11 cellular contexts compared by ENCODE assay signal in genomic region chr10:22609719-22610118, GRCh38.
DNase-seq lines count a peak whose midpoint lies in the region; ATAC-seq and TF ChIP-seq lines count a peak whose summit lies in the region.
"Had no signal": no experiment of that assay in that cellular context is flagged by ENCODE, and none has a peak within 500 bp of the region (broad histone marks: within the 10 kb centered on the region; RNA-seq: fewer than 3 reads in every experiment).

No MANE protein-coding gene starts in this region.

- RAD21 ChIA-PET in HCT116 (lab: Charles Lee; ENCODE audit: low non-redundant PET in 1 of 2, low total read pairs in 2 of 2, uncharacterized antibody in 2 of 2, unreplicated experiment in 2 of 2): no interaction called here

- H3K27ac ChIP-seq in HCT116 (ENCODE audit: low read depth, low read length) (no peak overlapping the region), spleen (peak overlapping the region; percentile 23 to 92 (median 78))
- H3K27ac ChIP-seq: gastroesophageal sphincter, pancreas, thoracic aorta had no signal

- ATAC-seq in HCT116: peak; percentile 66
- no peak for ATAC-seq in activated naive CD8-positive, alpha-beta T cell treated with anti-CD3 and anti-CD28 coated beads, Interleukin-2, amount 50 U/mL, for 24 hours
- ATAC-seq: gastroesophageal sphincter, pancreas had no signal

- H3K4me3 ChIP-seq in HCT116 (replicated peaks in 1 of 2; ENCODE audit: low read depth in 1 of 2, low read length in 2 of 2) (no peak overlapping the region), spleen (no peak overlapping the region)
- H3K4me3 ChIP-seq: gastroesophageal sphincter, pancreas, thoracic aorta had no signal

- H3K9me2 ChIP-seq in HCT116 (ENCODE audit: insufficient read depth): no peaks in the 10 kb centered on the region

- peaks cover 88% of the 10 kb centered on the region for H3K79me2 ChIP-seq in HCT116 (ENCODE audit: insufficient read depth, low read length)

- no peaks in the 10 kb centered on the region for H3K9me3 ChIP-seq in HCT116 (ENCODE audit: control insufficient read depth in 1 of 2, insufficient read depth in 1 of 2, low read depth in 1 of 2, low read length in 2 of 2)
- H3K9me3 ChIP-seq in spleen: no peaks in the 10 kb centered on the region
- H3K9me3 ChIP-seq: gastroesophageal sphincter, pancreas, thoracic aorta had no signal

- peaks cover 2 to 15% of the 10 kb centered on the region in 2 experiments; a peak in 2 of 4 replicates for H3K36me3 ChIP-seq in HCT116 (ENCODE audit: control insufficient read depth in 1 of 2, insufficient read depth in 2 of 2, low read length in 2 of 2)
- peaks cover 0 to 54% (median 12%) of the 10 kb centered on the region in 6 donors for H3K36me3 ChIP-seq in spleen
- H3K36me3 ChIP-seq: pancreas had no signal

- TF ChIP-seq POLR2A in HCT116 (IDR thresholded peaks at IDR 0.05; ENCODE audit: borderline replicate concordance, extremely low read depth, insufficient read depth, insufficient read length) (no peak), spleen (IDR thresholded peaks at IDR 0.05) (no peak)

- TF ChIP-seq CTCF in HCT116 (IDR thresholded peaks at IDR 0.05 in 2 of 3, conservative IDR thresholded peaks at IDR 0.05 in 1 of 3; ENCODE audit: borderline replicate concordance in 1 of 3, insufficient read depth in 1 of 3, low read depth in 2 of 3, low read length in 2 of 3) (0 out of 6 replicates have a peak, but pooled peaks of 2 of the 3 experiments have one; percentile 6 to 13), spleen (IDR thresholded peaks at IDR 0.05 in 8 of 11, conservative IDR thresholded peaks at IDR 0.05 in 3 of 11) (no peak)

- peaks cover 3% of the 10 kb centered on the region for H3K9me3 Mint-ChIP-seq in activated CD4-positive, alpha-beta T cell treated with anti-CD3 and anti-CD28 coated beads, Interleukin-2, amount 10 ng/mL, durations not matched to agents 7 days and 5 days
- peaks cover 4% of the 10 kb centered on the region for H3K9me3 Mint-ChIP-seq in activated naive CD8-positive, alpha-beta T cell treated with anti-CD3 and anti-CD28 coated beads, Interleukin-2, amount 50 U/mL, for 24 hours

- CTCF ChIA-PET in activated CD4-positive, alpha-beta T cell treated with anti-CD3 and anti-CD28 coated beads, Interleukin-2, amount 10 ng/mL, durations not matched to agents 7 days and 5 days (lab: Charles Lee): interaction anchor here (1.5 to 2.2 kb wide), 3 partner anchors 9 to 36 kb away, joined by 3 to 8 read pairs (median 5); no protein-coding TSS in a partner anchor
- CTCF ChIA-PET in HCT116 (lab: Charles Lee): interaction anchor here (1.5 kb wide), 1 partner anchor 10 kb away, joined by 3 read pairs; no protein-coding TSS in a partner anchor

- peak overlapping the region; percentile 88 for H3K27ac Mint-ChIP-seq in activated CD4-positive, alpha-beta T cell treated with anti-CD3 and anti-CD28 coated beads, Interleukin-2, amount 10 ng/mL, durations not matched to agents 7 days and 5 days
- H3K27ac Mint-ChIP-seq in activated naive CD8-positive, alpha-beta T cell treated with anti-CD3 and anti-CD28 coated beads, Interleukin-2, amount 50 U/mL, for 24 hours: peak overlapping the region; percentile 82

- H3K4me1 Mint-ChIP-seq in activated CD4-positive, alpha-beta T cell treated with anti-CD3 and anti-CD28 coated beads, Interleukin-2, amount 10 ng/mL, durations not matched to agents 7 days and 5 days: peaks cover 86% of the 10 kb centered on the region
- H3K4me1 Mint-ChIP-seq in activated naive CD8-positive, alpha-beta T cell treated with anti-CD3 and anti-CD28 coated beads, Interleukin-2, amount 50 U/mL, for 24 hours: peaks cover 94% of the 10 kb centered on the region

- H3K27me3 ChIP-seq in HCT116 (ENCODE audit: insufficient read depth, low read length) (no peaks in the 10 kb centered on the region), spleen (replicated peaks in 1 of 7) (no peaks in the 10 kb centered on the region)
- H3K27me3 ChIP-seq: gastroesophageal sphincter, pancreas had no signal

- intact Hi-C loops in HCT116 (cut with micrococcal nuclease) (no loop called here), spleen (cut with DNase I; ENCODE audit: low total_unique reads) (no loop called here)

- H3K4me1 ChIP-seq in HCT116 (ENCODE audit: control insufficient read depth in 1 of 2, insufficient read depth in 2 of 2, low read length in 2 of 2): peaks cover 2 to 11% of the 10 kb centered on the region in 2 experiments
- H3K4me1 ChIP-seq in spleen: peaks cover 50 to 100% (median 100%) of the 10 kb centered on the region in 6 donors
- H3K4me1 ChIP-seq: pancreas had no signal

- DNase-seq in activated CD4-positive, alpha-beta T cell treated with anti-CD3 and anti-CD28 coated beads, Interleukin-2, amount 10 ng/mL, durations not matched to agents 7 days and 5 days: no peak
- no peak for DNase-seq in activated CD4-positive, alpha-beta T cell treated with anti-CD3 and anti-CD28 coated beads, Interleukin-2, amount 50 U/mL, for 48 hours
- no peak for DNase-seq in HCT116 (ENCODE audit: low read depth, low spot score)
- no peak for DNase-seq in activated naive CD8-positive, alpha-beta T cell treated with anti-CD3 and anti-CD28 coated beads, Interleukin-2, amount 50 U/mL, for 24 hours
- no peak for DNase-seq in spleen
- DNase-seq in activated effector memory CD4-positive, alpha-beta T cell treated with Interleukin-2 at 50 U/mL for 16 hours: no peak
- no peak for DNase-seq in germinal center (ENCODE audit: low spot score)
- no peak for DNase-seq in ecto neural progenitor cell (ENCODE audit: low spot score)
- DNase-seq: pancreas had no signal

- peaks cover 65% of the 10 kb centered on the region for H3K36me3 Mint-ChIP-seq in activated CD4-positive, alpha-beta T cell treated with anti-CD3 and anti-CD28 coated beads, Interleukin-2, amount 10 ng/mL, durations not matched to agents 7 days and 5 days (ENCODE audit: low read depth)
- peaks cover 50% of the 10 kb centered on the region for H3K36me3 Mint-ChIP-seq in activated naive CD8-positive, alpha-beta T cell treated with anti-CD3 and anti-CD28 coated beads, Interleukin-2, amount 50 U/mL, for 24 hours (ENCODE audit: low read depth)

- no peaks in the 10 kb centered on the region for H3K27me3 Mint-ChIP-seq in activated CD4-positive, alpha-beta T cell treated with anti-CD3 and anti-CD28 coated beads, Interleukin-2, amount 10 ng/mL, durations not matched to agents 7 days and 5 days
- H3K27me3 Mint-ChIP-seq in activated naive CD8-positive, alpha-beta T cell treated with anti-CD3 and anti-CD28 coated beads, Interleukin-2, amount 50 U/mL, for 24 hours: no peaks in the 10 kb centered on the region

- no TSS peak for BruUV-seq in HCT116 (replicated peaks; lab: Mats Ljungman, UMichigan)

- no peaks in the 10 kb centered on the region for H4K20me1 ChIP-seq in HCT116 (ENCODE audit: insufficient read depth)

- H3K4me3 Mint-ChIP-seq in activated CD4-positive, alpha-beta T cell treated with anti-CD3 and anti-CD28 coated beads, Interleukin-2, amount 10 ng/mL, durations not matched to agents 7 days and 5 days: no peak overlapping the region
- no peak overlapping the region for H3K4me3 Mint-ChIP-seq in activated naive CD8-positive, alpha-beta T cell treated with anti-CD3 and anti-CD28 coated beads, Interleukin-2, amount 50 U/mL, for 24 hours

- WGBS in spleen, 5 donors: 63 to 80% (median 72%) methylated on average over 3 of the region's 3 CpGs

- H3K4me2 ChIP-seq in HCT116 (ENCODE audit: low read length): no peak overlapping the region

- POLR2A ChIA-PET in activated CD4-positive, alpha-beta T cell treated with anti-CD3 and anti-CD28 coated beads, Interleukin-2, amount 10 ng/mL, durations not matched to agents 7 days and 5 days (lab: Charles Lee): no interaction called here
- POLR2A ChIA-PET in HCT116 (lab: Charles Lee): no interaction called here

- no peak overlapping the region for H3K9ac ChIP-seq in HCT116 (ENCODE audit: low read length)

- H2AFZ ChIP-seq in HCT116 (ENCODE audit: low read depth, low read length, poor library complexity, severe bottlenecking): no peak overlapping the region

- TF ChIP-seq RAD21 in HCT116 (IDR thresholded peaks at IDR 0.05; ENCODE audit: low read depth): no peak

TF ChIP-seq in HCT116, 20 proteins besides CTCF, POLR2A, EP300 and RAD21:
- TF ChIP-seq JUND (IDR thresholded peaks at IDR 0.05) (no peak), CBX3 (IDR thresholded peaks at IDR 0.05; ENCODE audit: low read depth) (no peak), EGR1 (IDR thresholded peaks at IDR 0.05; ENCODE audit: low read depth) (no peak), ELF1 (IDR thresholded peaks at IDR 0.05; ENCODE audit: borderline replicate concordance, low read depth) (no peak), POLR2AphosphoS5 (IDR thresholded peaks at IDR 0.05; ENCODE audit: low read depth, low read length) (no peak), REST (IDR thresholded peaks at IDR 0.05; ENCODE audit: low read depth) (no peak)

Comparison
In these comparisons a context has a peak if more than half of its experiments do, and no peak if none do; other contexts are left out.
1. CTCF ChIP-seq: peak in HCT116 (2 of 3); none in spleen (0 of 11).